9 cellular contexts compared by ENCODE assay signal in the genomic region with DNA sequence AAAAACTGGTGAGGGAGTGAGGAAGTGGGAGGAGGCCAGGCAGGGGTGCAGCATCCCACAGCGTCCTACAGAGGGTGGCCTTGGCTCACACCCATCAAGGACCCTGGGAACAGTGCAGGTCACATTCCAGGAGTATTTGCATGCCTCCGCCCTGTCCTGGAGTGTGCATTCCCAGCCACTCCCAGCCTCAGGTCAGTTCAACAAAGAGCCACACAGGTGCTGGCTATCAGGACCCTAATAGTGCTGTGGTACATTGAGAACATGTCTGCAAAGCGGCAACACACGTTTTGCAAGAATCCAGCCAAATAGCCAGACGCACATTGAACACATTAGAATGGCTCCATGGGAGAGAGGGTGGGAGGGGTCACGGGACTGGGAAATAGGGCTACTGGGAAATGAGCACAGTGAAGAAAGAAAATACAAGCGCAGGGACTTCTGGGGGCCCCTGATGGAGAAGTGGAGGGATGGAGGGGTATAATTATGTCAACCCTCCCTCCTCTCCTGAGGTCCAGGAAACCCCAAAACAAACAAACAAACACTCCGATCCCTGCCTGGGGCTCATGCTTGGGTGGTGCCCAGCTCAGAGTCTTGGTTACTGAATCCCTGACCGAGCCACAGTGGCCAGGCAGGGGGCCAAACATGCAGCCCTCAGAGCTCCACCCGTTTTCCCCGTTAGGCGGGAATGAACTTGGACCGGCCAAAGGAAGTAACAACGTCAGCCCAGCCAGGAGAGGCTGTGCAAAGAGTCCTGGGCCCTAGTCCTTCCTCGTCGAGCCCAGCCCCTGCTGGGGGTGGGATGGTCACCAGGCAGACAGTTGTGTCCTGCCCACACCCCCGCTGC. TPM values are rescaled to one million over a fixed set of nuclear protein-coding genes. Genes with fewer than 3 reads are reported as not detected.
A peak's percentile ranks its signal among the peaks of the same experiment; 100 is the strongest.
DNase-seq lines count a peak whose midpoint lies in the region; ATAC-seq, FAIRE-seq and TF ChIP-seq lines count a peak whose summit lies in the region.
"Had no signal": no experiment of that assay in that cellular context is flagged by ENCODE, and none has a peak within 500 bp of the region (broad histone marks: within the 10 kb centered on the region; RNA-seq: fewer than 3 reads in every experiment).

No MANE protein-coding gene starts in this region.

- dilution Hi-C loops in endothelial cell of umbilical vein (cut with MboI; ENCODE audit: extremely low pct_ligation_motif_present, low sequenced_read_pairs) = no loop called here

- H3K4me1 ChIP-seq in endothelial cell of umbilical vein (ENCODE audit: control insufficient read depth, extremely low read depth, insufficient read depth, low read length) = peaks cover 43% of the 10 kb centered on the region

- no peaks in the 10 kb centered on the region for H3K9me1 ChIP-seq in endothelial cell of umbilical vein (replicated peaks; ENCODE audit: control insufficient read depth, extremely low read depth, insufficient read depth, low read length)

- H2AFZ ChIP-seq in endothelial cell of umbilical vein (ENCODE audit: low read depth, low read length) = peak overlapping the region; percentile 33

- no peak overlapping the region for H3K4me2 ChIP-seq in endothelial cell of umbilical vein (ENCODE audit: insufficient read depth, low read length)

- FAIRE-seq in endothelial cell of umbilical vein (lab: Jason Lieb, UNC) (peak; percentile 85), urothelium cell line (lab: Jason Lieb, UNC) (no peak)

- no peak overlapping the region for H3K27ac ChIP-seq in endothelial cell of umbilical vein (ENCODE audit: insufficient read depth, low read depth, low read length)

- no peak overlapping the region for H3K4me3 ChIP-seq in endothelial cell of umbilical vein (replicated peaks in 1 of 3; ENCODE audit: insufficient read depth in 1 of 3, low read depth in 1 of 3, low read length in 3 of 3)

- no peak for ATAC-seq in GM18519 (IDR thresholded peaks at IDR 0.05; ENCODE audit: low FRiP score, unreplicated experiment)

- H4K20me1 ChIP-seq in endothelial cell of umbilical vein (replicated peaks; ENCODE audit: control insufficient read depth, extremely low read depth, insufficient read depth, low read length) = no peaks in the 10 kb centered on the region

- H3K27me3 ChIP-seq in endothelial cell of umbilical vein (ENCODE audit: control insufficient read depth in 2 of 2, insufficient read depth in 2 of 2, low read length in 2 of 2) = no peaks in the 10 kb centered on the region

- no TSS peak for BruUV-seq in endothelial cell of umbilical vein (replicated peaks; lab: Mats Ljungman, UMichigan)

- CTCF ChIA-PET in endothelial cell of umbilical vein (lab: Charles Lee) = interaction anchor here (1.0 kb wide), 1 partner anchor 23 kb away, joined by 3 read pairs; no protein-coding TSS in a partner anchor

- no peak overlapping the region for H3K9ac ChIP-seq in endothelial cell of umbilical vein (replicated peaks; ENCODE audit: extremely low read depth, insufficient read depth, low read length)

- H3K36me3 ChIP-seq in endothelial cell of umbilical vein (ENCODE audit: control insufficient read depth in 2 of 2, extremely low read depth in 1 of 2, insufficient read depth in 2 of 2, low read length in 2 of 2) = no peaks in the 10 kb centered on the region

- TF ChIP-seq CTCF in endothelial cell of umbilical vein (IDR thresholded peaks at IDR 0.05; ENCODE audit: extremely low read depth in 1 of 2, insufficient read depth in 1 of 2, low read depth in 1 of 2, low read length in 2 of 2) = peak; percentile 12 to 23

- no peaks in the 10 kb centered on the region for H3K79me2 ChIP-seq in endothelial cell of umbilical vein (ENCODE audit: control insufficient read depth, insufficient read depth, low read length)

- intact Hi-C loops in endothelial cell of umbilical vein (cut with micrococcal nuclease) = loop anchor here (5.0 kb wide), 1 partner anchor 155 kb away; no protein-coding TSS in a partner anchor

- DNase-seq in NCI-H82 (lab: John Stamatoyannopoulos, UW) (peak; percentile 48), NCI-H82 treated with DMSO at 0.1 percent for 48 hours (lab: John Stamatoyannopoulos, UW; ENCODE audit: unreplicated experiment) (no peak), endothelial cell of umbilical vein (ENCODE audit: low read depth, low spot score) (peak; percentile 35), medulla oblongata (ENCODE audit: extremely low spot score) (peak; percentile 25), urothelium cell line (ENCODE audit: low spot score) (peak; percentile 21), Ammon's horn (ENCODE audit: low spot score) (no peak)
- DNase-seq in activated CD4-positive, CD25-positive, alpha-beta regulatory T cell treated with anti-CD3 and anti-CD28 coated beads, Interleukin-2, amount 50 U/mL, for 72 hours = no peak
- DNase-seq: activated gamma-delta T cell treated with Interleukin-2 at 50 U/mL for 16 hours had no signal

- no peak for TF ChIP-seq POLR2A in endothelial cell of umbilical vein (IDR thresholded peaks at IDR 0.05; ENCODE audit: low read depth, low read length)

- no peaks in the 10 kb centered on the region for H3K9me3 ChIP-seq in endothelial cell of umbilical vein (replicated peaks; ENCODE audit: control insufficient read depth, insufficient read depth, low read length)

- POLR2A ChIA-PET in endothelial cell of umbilical vein (lab: Charles Lee) = interaction anchor here (1.3 kb wide), 1 partner anchor 41 kb away, joined by 3 read pairs; no protein-coding TSS in a partner anchor

TF ChIP-seq in endothelial cell of umbilical vein, 7 proteins besides CTCF, POLR2A, EP300 and RAD21:
- TF ChIP-seq GATA2 (IDR thresholded peaks at IDR 0.05; ENCODE audit: insufficient read depth, insufficient read length, low read depth, low read length) = no peak
- no peak for TF ChIP-seq POLR2AphosphoS5 (IDR thresholded peaks at IDR 0.05; ENCODE audit: insufficient read depth, low read depth, low read length)
- TF ChIP-seq, protein P1, sequence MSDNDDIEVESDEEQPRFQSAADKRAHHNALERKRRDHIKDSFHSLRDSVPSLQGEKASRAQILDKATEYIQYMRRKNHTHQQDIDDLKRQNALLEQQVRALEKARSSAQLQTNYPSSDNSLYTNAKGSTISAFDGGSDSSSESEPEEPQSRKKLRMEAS (IDR thresholded peaks at IDR 0.05; ENCODE audit: insufficient read depth, insufficient read length) = no peak
- TF ChIP-seq JUN (IDR thresholded peaks at IDR 0.05; ENCODE audit: borderline replicate concordance, insufficient read depth, insufficient read length, low read depth) = no peak
- TF ChIP-seq EZH2 (IDR thresholded peaks at IDR 0.05; ENCODE audit: borderline replicate concordance, low read depth, low read length, severe bottlenecking) = no peak
- TF ChIP-seq FOS (IDR thresholded peaks at IDR 0.05; ENCODE audit: borderline replicate concordance, insufficient read depth, low read length) = no peak
- TF ChIP-seq MYC (IDR thresholded peaks at IDR 0.05; ENCODE audit: low read depth, low read length) = no peak

RNA-seq across cellular contexts. Expression of a gene that starts 36.4 kb away (rescaled TPM):
- not detected in 2 replicates for total RNA-seq in endothelial cell of umbilical vein
- polyA plus RNA-seq in endothelial cell of umbilical vein = 0.60 and 0.61 TPM in 2 replicates
- polyA plus RNA-seq in endothelial cell of umbilical vein (2011; cell fraction: cytosol; rRNA removed) = 0.14 and 0.15 TPM in 2 replicates
- 0.07 and 0.13 TPM in 2 replicates for polyA plus RNA-seq in endothelial cell of umbilical vein (2011; cell fraction: nucleus; rRNA removed)
- polyA plus RNA-seq in endothelial cell of umbilical vein (2012) = 0.13 and 0.42 TPM in 2 replicates
- 1.7 and 1.8 TPM in 2 replicates for polyA minus RNA-seq in endothelial cell of umbilical vein
- polyA minus RNA-seq in endothelial cell of umbilical vein (2011; cell fraction: cytosol; rRNA and poly(A)+ RNA removed) = not detected
- polyA minus RNA-seq in endothelial cell of umbilical vein (2011; cell fraction: nucleus; rRNA and poly(A)+ RNA removed) = 0.10 and 0.58 TPM in 2 replicates

Comparison
In these comparisons a context has a peak if more than half of its experiments do, and no peak if none do; other contexts are left out.
1. DNase-seq: peak in NCI-H82 (single experiment), endothelial cell of umbilical vein (single experiment), medulla oblongata (single experiment) and urothelium cell line (single experiment); none in NCI-H82 treated with DMSO at 0.1 percent for 48 hours (single experiment), activated CD4-positive, CD25-positive, alpha-beta regulatory T cell treated with anti-CD3 and anti-CD28 coated beads, Interleukin-2, amount 50 U/mL, for 72 hours (single experiment) and Ammon's horn (single experiment).